In genomic region chr2:128591841-128592822, GRCh38 we compare ENCODE assay signal across 27 cellular contexts.
DNase-seq lines count a peak whose midpoint lies in the region; ATAC-seq and TF ChIP-seq lines count a peak whose summit lies in the region.
"Had no signal": no experiment of that assay in that cellular context is flagged by ENCODE, and none has a peak within 500 bp of the region (broad histone marks: within the 10 kb centered on the region; RNA-seq: fewer than 3 reads in every experiment).

No MANE protein-coding gene starts in this region.

- no peaks in the 10 kb centered on the region for H3K9me3 Mint-ChIP-seq in stimulated activated naive CD8-positive, alpha-beta T cell treated with anti-CD3 and anti-CD28 coated beads, Interleukin-15, amount 100 ng/mL, for 72 hours
- H3K9me3 Mint-ChIP-seq in endothelial cell (ENCODE audit: unreplicated experiment) (no peaks in the 10 kb centered on the region), nephron (no peaks in the 10 kb centered on the region)
- H3K9me3 Mint-ChIP-seq: activated B cell treated with CpG ODN at 0.5 μM for 24 hours, HFFc6 had no signal

- no peak overlapping the region for H3K4me3 Mint-ChIP-seq in stimulated activated naive CD8-positive, alpha-beta T cell treated with anti-CD3 and anti-CD28 coated beads, Interleukin-15, amount 100 ng/mL, for 72 hours
- H3K4me3 Mint-ChIP-seq in endothelial cell (ENCODE audit: unreplicated experiment) (no peak overlapping the region), nephron (no peak overlapping the region)
- H3K4me3 Mint-ChIP-seq: activated B cell treated with CpG ODN at 0.5 μM for 24 hours, HFFc6 had no signal

- no peaks in the 10 kb centered on the region for H3K4me1 Mint-ChIP-seq in stimulated activated naive CD8-positive, alpha-beta T cell treated with anti-CD3 and anti-CD28 coated beads, Interleukin-15, amount 100 ng/mL, for 72 hours
- H3K4me1 Mint-ChIP-seq in endothelial cell (ENCODE audit: unreplicated experiment) (peaks cover 4% of the 10 kb centered on the region), nephron (peaks cover 32% of the 10 kb centered on the region)
- H3K4me1 Mint-ChIP-seq: activated B cell treated with CpG ODN at 0.5 μM for 24 hours, IgD-negative memory B cell had no signal

- peaks cover 23% of the 10 kb centered on the region for H3K27me3 Mint-ChIP-seq in stimulated activated naive CD8-positive, alpha-beta T cell treated with anti-CD3 and anti-CD28 coated beads, Interleukin-15, amount 100 ng/mL, for 72 hours
- H3K27me3 Mint-ChIP-seq in endothelial cell (ENCODE audit: unreplicated experiment) (peaks cover 4% of the 10 kb centered on the region), nephron (ENCODE audit: low read depth) (peaks cover 32% of the 10 kb centered on the region)

- DNase-seq in stimulated activated naive CD8-positive, alpha-beta T cell treated with anti-CD3 and anti-CD28 coated beads, Interleukin-15, amount 100 ng/mL, for 72 hours: no peak
- no peak for DNase-seq in stimulated activated naive CD8-positive, alpha-beta T cell treated with anti-CD3 and anti-CD28 coated beads, Interleukin-15, Interleukin-2, amounts not matched to agents 100 U/mL and 50 U/mL, for 24 hours
- no peak for DNase-seq in endothelial cell (ENCODE audit: low spot score)
- no peak for DNase-seq in DMS53 treated with DMSO at 0.1 percent for 48 hours (lab: John Stamatoyannopoulos, UW; ENCODE audit: unreplicated experiment)
- DNase-seq in NCI-H1694 (lab: John Stamatoyannopoulos, UW): no peak
- DNase-seq in SIG-M5 (lab: John Stamatoyannopoulos, UW): no peak
- DNase-seq: ACHN; activated B cell treated with CpG ODN at 0.5 μM for 24 hours; activated CD4-positive, alpha-beta T cell treated with anti-CD3 and anti-CD28 coated beads, Interleukin-2, amount 50 U/mL, for 4 hours; activated effector memory CD4-positive, alpha-beta T cell treated with Interleukin-2 at 50 U/mL for 16 hours; activated T-cell treated with anti-CD3 and anti-CD28 coated beads for 4 hours; cerebellar nuclear complex; COR-L47; effector CD8-positive, alpha-beta T cell; foreskin keratinocyte; HFFc6; mucosa of descending colon; NCI-H2081 treated with DMSO at 0.1 percent for 48 hours; NCI-H345; NCI-H774; RPMI8226; substantia nigra; T1000 had no signal

- H3K27ac Mint-ChIP-seq in stimulated activated naive CD8-positive, alpha-beta T cell treated with anti-CD3 and anti-CD28 coated beads, Interleukin-15, amount 100 ng/mL, for 72 hours: peak overlapping the region; percentile 26 to 39
- H3K27ac Mint-ChIP-seq in endothelial cell (ENCODE audit: unreplicated experiment) (peak overlapping the region; percentile 67), nephron (peak overlapping the region; percentile 55 to 92 (median 74))
- H3K27ac Mint-ChIP-seq: activated B cell treated with CpG ODN at 0.5 μM for 24 hours, HFFc6, IgD-negative memory B cell had no signal

- H3K36me3 Mint-ChIP-seq in endothelial cell (ENCODE audit: low read depth, unreplicated experiment): no peaks in the 10 kb centered on the region
- no peaks in the 10 kb centered on the region for H3K36me3 Mint-ChIP-seq in nephron (ENCODE audit: low read depth)
- H3K36me3 Mint-ChIP-seq: IgD-negative memory B cell had no signal

- no peak for ATAC-seq in stimulated activated naive CD8-positive, alpha-beta T cell treated with anti-CD3 and anti-CD28 coated beads, Interleukin-15, amount 100 ng/mL, for 72 hours
- ATAC-seq in stimulated activated naive CD8-positive, alpha-beta T cell treated with anti-CD3 and anti-CD28 coated beads, Interleukin-15, Interleukin-2, amounts not matched to agents 100 U/mL and 50 U/mL, for 24 hours: no peak
- no peak for ATAC-seq in GM21360 (IDR thresholded peaks at IDR 0.05; ENCODE audit: unreplicated experiment)
- ATAC-seq: esophagus mucosa, foreskin keratinocyte, mucosa of descending colon had no signal

- TF ChIP-seq CTCF in endothelial cell (IDR thresholded peaks at IDR 0.05; ENCODE audit: unreplicated experiment) (no peak), nephron (IDR thresholded peaks at IDR 0.05; ENCODE audit: unreplicated experiment in 3 of 3) (no peak)
